8 cellular contexts compared by ENCODE assay signal in genomic region chr5:127564002-127564769, GRCh38. TPM values are rescaled to one million over a fixed set of nuclear protein-coding genes. Genes with fewer than 3 reads are reported as not detected.
DNase-seq lines count a peak whose midpoint lies in the region; ATAC-seq and TF ChIP-seq lines count a peak whose summit lies in the region.

No MANE protein-coding gene starts in this region.

- intact Hi-C loops in CD4-positive, alpha-beta memory T cell (cut with micrococcal nuclease) = loop anchor here (2.0 kb wide), 1 partner anchor 1281 kb away; no protein-coding TSS in a partner anchor

- H3K4me3 ChIP-seq in CD4-positive, alpha-beta memory T cell (ENCODE audit: low read length in 2 of 2) = no peak overlapping the region
- H3K4me3 ChIP-seq in upper lobe of left lung = no peak overlapping the region

- H3K27ac Mint-ChIP-seq in CD4-positive, alpha-beta memory T cell = no peak overlapping the region
- no peak overlapping the region for H3K27ac Mint-ChIP-seq in natural killer cell treated with Interleukin-12 subunit alpha and Interleukin-12 subunit beta and Interleukin-15 and Interleukin-18, amount 100 ng/mL, for 72 hours

- H3K36me3 Mint-ChIP-seq in CD4-positive, alpha-beta memory T cell = no peaks in the 10 kb centered on the region
- peaks cover 8% of the 10 kb centered on the region for H3K36me3 Mint-ChIP-seq in natural killer cell treated with Interleukin-12 subunit alpha and Interleukin-12 subunit beta and Interleukin-15 and Interleukin-18, amount 100 ng/mL, for 72 hours

- no peak overlapping the region for H3K4me3 Mint-ChIP-seq in CD4-positive, alpha-beta memory T cell
- no peak overlapping the region for H3K4me3 Mint-ChIP-seq in natural killer cell treated with Interleukin-12 subunit alpha and Interleukin-12 subunit beta and Interleukin-15 and Interleukin-18, amount 100 ng/mL, for 72 hours

- TF ChIP-seq EP300 in upper lobe of left lung (IDR thresholded peaks at IDR 0.05) = no peak

- no peaks in the 10 kb centered on the region for H3K36me3 ChIP-seq in CD4-positive, alpha-beta memory T cell (ENCODE audit: insufficient read depth, low read length)
- no peaks in the 10 kb centered on the region for H3K36me3 ChIP-seq in upper lobe of left lung

- WGBS in upper lobe of left lung, 2 donors = 50 to 55% methylated on average over 2 of the region's 2 CpGs

- ATAC-seq in GM18873 (IDR thresholded peaks at IDR 0.05; ENCODE audit: low FRiP score, unreplicated experiment) = peak; percentile 32
- ATAC-seq in HG03103 (IDR thresholded peaks at IDR 0.05; ENCODE audit: low read depth, unreplicated experiment) = peak; percentile 38
- peak; percentile 69 for ATAC-seq in esophagus mucosa
- peak; percentile 62 to 76 for ATAC-seq in natural killer cell treated with Interleukin-12 subunit alpha and Interleukin-12 subunit beta and Interleukin-15 and Interleukin-18, amount 100 ng/mL, for 72 hours
- ATAC-seq in upper lobe of left lung (ENCODE audit: low FRiP score in 2 of 2) = peak in 1 of 2 donors; percentile 82

- H3K4me1 ChIP-seq in CD4-positive, alpha-beta memory T cell (ENCODE audit: insufficient read depth, low read length) = no peaks in the 10 kb centered on the region
- H3K4me1 ChIP-seq in upper lobe of left lung = peaks cover 4 to 16% (median 7%) of the 10 kb centered on the region in 4 donors

- no peak for TF ChIP-seq POLR2A in upper lobe of left lung (IDR thresholded peaks at IDR 0.05)

- no peaks in the 10 kb centered on the region for H3K9me3 Mint-ChIP-seq in CD4-positive, alpha-beta memory T cell
- no peaks in the 10 kb centered on the region for H3K9me3 Mint-ChIP-seq in natural killer cell treated with Interleukin-12 subunit alpha and Interleukin-12 subunit beta and Interleukin-15 and Interleukin-18, amount 100 ng/mL, for 72 hours

- H3K4me1 Mint-ChIP-seq in CD4-positive, alpha-beta memory T cell = peaks cover 0 to 8% (median under 1%) of the 10 kb centered on the region in 4 donors
- peaks cover 8 to 31% of the 10 kb centered on the region in 2 donors for H3K4me1 Mint-ChIP-seq in natural killer cell treated with Interleukin-12 subunit alpha and Interleukin-12 subunit beta and Interleukin-15 and Interleukin-18, amount 100 ng/mL, for 72 hours (ENCODE audit: low read depth in 2 of 2)

- TF ChIP-seq CTCF in upper lobe of left lung (IDR thresholded peaks at IDR 0.05) = peak; percentile 42 to 78 (median 68)

- H3K27me3 Mint-ChIP-seq in CD4-positive, alpha-beta memory T cell = peaks cover 4 to 27% of the 10 kb centered on the region in 2 donors
- H3K27me3 Mint-ChIP-seq in natural killer cell treated with Interleukin-12 subunit alpha and Interleukin-12 subunit beta and Interleukin-15 and Interleukin-18, amount 100 ng/mL, for 72 hours = peaks cover 7 to 9% of the 10 kb centered on the region in 2 donors

- POLR2A ChIA-PET in CD4-positive, alpha-beta memory T cell (lab: Charles Lee; ENCODE audit: partially characterized antibody) = interaction anchor here (0.5 to 1.0 kb wide), 2 partner anchors 1111 to 1118 kb away, joined by 3 read pairs; no protein-coding TSS in a partner anchor

- CTCF ChIA-PET in CD4-positive, alpha-beta memory T cell (lab: Charles Lee; ENCODE audit: partially characterized antibody) = interaction anchor here (0.9 to 3.6 kb wide), 15 partner anchors 9 to 1111 kb away, joined by 3 to 40 read pairs (median 5); no protein-coding TSS in a partner anchor

- H3K27me3 ChIP-seq in CD4-positive, alpha-beta memory T cell (ENCODE audit: insufficient read depth, low read length) = peaks cover 3% of the 10 kb centered on the region
- H3K27me3 ChIP-seq in upper lobe of left lung = no peaks in the 10 kb centered on the region

- DNase-seq in CD4-positive, alpha-beta memory T cell = peak; percentile 42 to 57 (median 51)
- DNase-seq in NCI-H226 (peak; percentile 29), upper lobe of left lung (peak in 1 of 2 donors; percentile 31)
- DNase-seq in activated CD4-positive, CD25-positive, alpha-beta regulatory T cell treated with anti-CD3 and anti-CD28 coated beads, Interleukin-2, amount 50 U/mL, for 16 hours (ENCODE audit: low read depth, low spot score) = peak; percentile 17
- peak; percentile 63 for DNase-seq in natural killer cell treated with Interleukin-12 subunit alpha and Interleukin-12 subunit beta and Interleukin-15 and Interleukin-18, amount 100 ng/mL, for 72 hours (ENCODE audit: low spot score)

- no peaks in the 10 kb centered on the region for H3K9me3 ChIP-seq in CD4-positive, alpha-beta memory T cell (ENCODE audit: control insufficient read depth in 1 of 2, low read length in 2 of 2)
- no peaks in the 10 kb centered on the region for H3K9me3 ChIP-seq in upper lobe of left lung

- no peak overlapping the region for H3K27ac ChIP-seq in CD4-positive, alpha-beta memory T cell (ENCODE audit: low read depth, low read length)
- peak overlapping the region in 1 of 4 donors; percentile 47 for H3K27ac ChIP-seq in upper lobe of left lung

RNA-seq across cellular contexts. Expression of gene PRRC1, which starts 46.7 kb away (rescaled TPM):
- 10 to 100 TPM; 57.0 to 59.9 TPM for total RNA-seq in CD4-positive, alpha-beta memory T cell
- 10 to 100 TPM; 38.7 to 43.1 TPM for polyA plus RNA-seq in CD4-positive, alpha-beta memory T cell
- 31.2 TPM for total RNA-seq in esophagus mucosa
- 10 to 100 TPM; 43.5 to 53.8 TPM for total RNA-seq in natural killer cell treated with Interleukin-12 subunit alpha and Interleukin-12 subunit beta and Interleukin-15 and Interleukin-18, amount 100 ng/mL, for 72 hours
- total RNA-seq in upper lobe of left lung = 10 to 100 TPM; 30.1 to 61.8 (median 45.5) TPM
